ENCODE assay signal across 23 cellular contexts in the genomic region with DNA sequence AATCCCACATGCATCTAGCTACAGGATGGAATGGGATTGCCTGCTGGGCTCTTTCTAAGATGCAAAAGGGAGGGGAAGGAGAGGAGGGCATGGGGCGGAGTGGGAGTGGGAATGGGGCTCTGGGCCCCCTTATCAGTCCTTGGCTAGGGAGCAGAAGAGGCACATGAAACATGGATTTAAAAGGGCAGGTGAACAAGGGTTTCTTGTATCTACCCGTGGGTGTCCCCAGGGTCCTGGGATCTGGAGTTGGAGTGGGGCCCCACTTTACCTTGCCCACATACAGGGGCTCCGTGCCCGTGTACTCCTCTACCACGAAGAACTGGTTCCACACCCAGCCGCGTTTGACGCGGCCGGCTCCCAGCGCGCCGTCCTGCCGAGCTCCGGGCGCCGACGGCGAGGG. TPM values are rescaled to one million over a fixed set of nuclear protein-coding genes. Genes with fewer than 3 reads are reported as not detected.
"Had no signal": no experiment of that assay in that cellular context is flagged by ENCODE, and none has a peak within 500 bp of the region (broad histone marks: within the 10 kb centered on the region; RNA-seq: fewer than 3 reads in every experiment).

No MANE protein-coding gene starts in this region.

- H3K4me3 ChIP-seq: ascending aorta, cardiac muscle cell, gastroesophageal sphincter, hepatocyte, pancreas, tibial nerve had no signal

- H3K36me3 ChIP-seq: ascending aorta, cardiac muscle cell, gastroesophageal sphincter, pancreas, tibial nerve had no signal

- ATAC-seq: activated naive CD4-positive, alpha-beta T cell treated with anti-CD3 and anti-CD28 coated beads, Interleukin-2, amount 50 U/mL, for 72 hours; activated T-cell treated with anti-CD3 and anti-CD28 coated beads, Interleukin-2, amount 50 U/mL, for 72 hours; gastroesophageal sphincter; left ventricle myocardium superior; pancreas; right cardiac atrium had no signal

- H3K27me3 ChIP-seq: pancreas had no signal

- H3K4me2 ChIP-seq: hepatocyte had no signal

- DNase-seq: activated CD4-positive, alpha-beta T cell treated with anti-CD3 and anti-CD28 coated beads for 4 hours; activated CD4-positive, alpha-beta T cell treated with anti-CD3 and anti-CD28 coated beads, Interleukin-2, amount 50 U/mL, for 4 hours; activated naive CD4-positive, alpha-beta T cell; activated T-cell treated with anti-CD3 and anti-CD28 coated beads for 4 hours; activated T-cell treated with anti-CD3 and anti-CD28 coated beads, Interleukin-2, amount 50 U/mL, for 72 hours; cortex of kidney; islet precursor cell; left ventricle myocardium superior; pancreas; right cardiac atrium; stimulated activated CD4-positive, alpha-beta T cell treated with anti-CD3 and anti-CD28 coated beads, Interleukin-2, amount 100 ng/mL, for 48 hours; stimulated activated naive CD4-positive, alpha-beta T cell treated with Interleukin-2 at 50 U/mL for 16 hours had no signal

- H3K4me1 ChIP-seq: ascending aorta, pancreas had no signal

- H2AFZ ChIP-seq: hepatocyte had no signal

- H3K79me2 ChIP-seq: hepatocyte had no signal

- H3K27ac ChIP-seq: ascending aorta, cardiac muscle cell, gastroesophageal sphincter, hepatocyte, pancreas, tibial nerve had no signal

- H3K9me3 ChIP-seq: ascending aorta, gastroesophageal sphincter, pancreas, tibial nerve had no signal

RNA-seq across cellular contexts. Expression of a gene that starts 57.5 kb away (rescaled TPM):
- total RNA-seq: activated T-cell treated with anti-CD3 and anti-CD28 coated beads, Interleukin-2, amount 50 U/mL, for 72 hours; ascending aorta; cardiac muscle cell; chondrocyte; endothelial cell of umbilical vein; fibroblast of lung; fibroblast of villous mesenchyme; hepatocyte; T-helper 1 cell treated with Interleukin-12 subunit alpha and Interleukin-12 subunit beta and Interleukin-4 antibody, amounts not matched to agents 30 ng/mL and 1 ng/mL, for 36 hours had no signal
- polyA plus RNA-seq: cardiac muscle cell, endothelial cell of umbilical vein, fibroblast of lung, hepatocyte had no signal
